ENCODE assay signal across 1 cellular context in the genomic region with DNA sequence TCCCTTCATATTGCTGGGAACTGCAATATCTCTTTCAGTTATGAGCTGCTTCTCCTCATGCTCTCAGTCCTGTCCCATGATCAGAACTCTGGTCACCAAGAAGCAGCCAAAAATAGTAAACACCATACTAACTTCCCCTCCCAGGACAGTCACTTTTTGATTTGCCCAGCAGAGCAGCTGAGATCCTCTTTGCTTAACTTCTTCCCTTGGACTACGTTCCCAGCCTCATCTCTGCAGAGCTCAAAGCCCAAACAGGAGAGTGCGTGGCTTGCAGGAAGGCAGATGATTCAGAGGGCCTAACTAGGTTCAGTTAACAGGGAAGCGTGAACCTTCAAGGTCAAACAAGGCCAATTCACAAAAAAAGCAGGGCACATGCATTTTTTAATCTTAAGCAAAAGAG.
TF ChIP-seq lines count a peak whose summit lies in the region.

No MANE protein-coding gene starts in this region.

TF ChIP-seq in HepG2, 621 proteins besides CTCF, POLR2A, EP300 and RAD21 (continued from another document):
- TF ChIP-seq, protein P1, sequence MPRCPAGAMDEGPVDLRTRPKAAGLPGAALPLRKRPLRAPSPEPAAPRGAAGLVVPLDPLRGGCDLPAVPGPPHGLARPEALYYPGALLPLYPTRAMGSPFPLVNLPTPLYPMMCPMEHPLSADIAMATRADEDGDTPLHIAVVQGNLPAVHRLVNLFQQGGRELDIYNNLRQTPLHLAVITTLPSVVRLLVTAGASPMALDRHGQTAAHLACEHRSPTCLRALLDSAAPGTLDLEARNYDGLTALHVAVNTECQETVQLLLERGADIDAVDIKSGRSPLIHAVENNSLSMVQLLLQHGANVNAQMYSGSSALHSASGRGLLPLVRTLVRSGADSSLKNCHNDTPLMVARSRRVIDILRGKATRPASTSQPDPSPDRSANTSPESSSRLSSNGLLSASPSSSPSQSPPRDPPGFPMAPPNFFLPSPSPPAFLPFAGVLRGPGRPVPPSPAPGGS (CRISPR knock-in tag; IDR thresholded peaks at IDR 0.05): no peak
- TF ChIP-seq, protein P2, sequence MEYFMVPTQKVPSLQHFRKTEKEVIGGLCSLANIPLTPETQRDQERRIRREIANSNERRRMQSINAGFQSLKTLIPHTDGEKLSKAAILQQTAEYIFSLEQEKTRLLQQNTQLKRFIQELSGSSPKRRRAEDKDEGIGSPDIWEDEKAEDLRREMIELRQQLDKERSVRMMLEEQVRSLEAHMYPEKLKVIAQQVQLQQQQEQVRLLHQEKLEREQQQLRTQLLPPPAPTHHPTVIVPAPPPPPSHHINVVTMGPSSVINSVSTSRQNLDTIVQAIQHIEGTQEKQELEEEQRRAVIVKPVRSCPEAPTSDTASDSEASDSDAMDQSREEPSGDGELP (IDR thresholded peaks at IDR 0.05; ENCODE audit: borderline replicate concordance, low read depth): peak; percentile 15; the same call in 1 of the 2 replicates
- TF ChIP-seq FOXA3 (CRISPR knock-in tag; IDR thresholded peaks at IDR 0.05): no peak
- TF ChIP-seq ESRRA (CRISPR knock-in tag; IDR thresholded peaks at IDR 0.05; ENCODE audit: low read depth): peak; percentile 47; the same call in 1 of the 2 replicates
- no peak for TF ChIP-seq SIX4 (CRISPR knock-in tag; IDR thresholded peaks at IDR 0.05)
